In the genomic region with DNA sequence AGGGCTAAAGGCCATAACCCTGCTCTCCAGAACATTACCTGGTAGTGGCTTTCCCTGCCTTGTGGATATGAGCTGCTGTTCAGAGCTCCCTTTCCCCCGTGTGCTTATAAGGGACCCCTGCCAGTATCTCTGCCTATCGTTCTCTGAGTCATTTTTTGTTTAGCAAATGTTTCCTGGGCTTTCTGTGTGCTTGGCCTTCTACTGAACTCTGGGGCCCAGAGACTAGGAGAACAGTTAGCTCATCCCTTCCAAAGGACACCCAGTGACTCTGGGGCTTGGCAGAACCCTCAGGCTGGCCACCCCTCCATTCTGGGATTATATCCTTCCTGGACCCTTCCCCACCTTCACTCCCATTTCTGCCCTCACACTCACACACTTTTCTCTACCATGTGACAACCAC, we compare ENCODE assay signal across 2 cellular contexts.
A peak's percentile ranks its signal among the peaks of the same experiment; 100 is the strongest.
TF ChIP-seq lines count a peak whose summit lies in the region.

No MANE protein-coding gene starts in this region.

TF ChIP-seq in liver, 16 proteins besides CTCF, POLR2A, EP300 and RAD21:
- TF ChIP-seq NR2F2 (IDR thresholded peaks at IDR 0.05) (peak; percentile 25), FOXA1 (IDR thresholded peaks at IDR 0.05) (no peak)

TF ChIP-seq in HepG2, 621 proteins besides CTCF, POLR2A, EP300 and RAD21:
- TF ChIP-seq, protein P1, sequence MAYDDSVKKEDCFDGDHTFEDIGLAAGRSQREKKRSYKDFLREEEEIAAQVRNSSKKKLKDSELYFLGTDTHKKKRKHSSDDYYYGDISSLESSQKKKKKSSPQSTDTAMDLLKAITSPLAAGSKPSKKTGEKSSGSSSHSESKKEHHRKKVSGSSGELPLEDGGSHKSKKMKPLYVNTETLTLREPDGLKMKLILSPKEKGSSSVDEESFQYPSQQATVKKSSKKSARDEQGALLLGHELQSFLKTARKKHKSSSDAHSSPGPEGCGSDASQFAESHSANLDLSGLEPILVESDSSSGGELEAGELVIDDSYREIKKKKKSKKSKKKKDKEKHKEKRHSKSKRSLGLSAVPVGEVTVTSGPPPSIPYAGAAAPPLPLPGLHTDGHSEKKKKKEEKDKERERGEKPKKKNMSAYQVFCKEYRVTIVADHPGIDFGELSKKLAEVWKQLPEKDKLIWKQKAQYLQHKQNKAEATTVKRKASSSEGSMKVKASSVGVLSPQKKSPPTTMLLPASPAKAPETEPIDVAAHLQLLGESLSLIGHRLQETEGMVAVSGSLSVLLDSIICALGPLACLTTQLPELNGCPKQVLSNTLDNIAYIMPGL (CRISPR knock-in tag; IDR thresholded peaks at IDR 0.05; ENCODE audit: borderline replicate concordance in 1 of 2, low read depth in 1 of 2): no peak
- TF ChIP-seq TBX2 (CRISPR knock-in tag; IDR thresholded peaks at IDR 0.05; ENCODE audit: borderline replicate concordance): no peak
- TF ChIP-seq JARID2 (CRISPR knock-in tag; IDR thresholded peaks at IDR 0.05; ENCODE audit: insufficient replicate concordance): no peak
- no peak for TF ChIP-seq ZFP62 (CRISPR knock-in tag; IDR thresholded peaks at IDR 0.05)
- no peak for TF ChIP-seq ZNF3 (CRISPR knock-in tag; IDR thresholded peaks at IDR 0.05)
- TF ChIP-seq PCBP1 (IDR thresholded peaks at IDR 0.05; ENCODE audit: borderline replicate concordance, low read depth, low read length): no peak
- TF ChIP-seq FOXJ3 (CRISPR knock-in tag; IDR thresholded peaks at IDR 0.05; ENCODE audit: borderline replicate concordance): no peak
- no peak for TF ChIP-seq ZNF282 (IDR thresholded peaks at IDR 0.05; ENCODE audit: partially characterized antibody)
- TF ChIP-seq ZNF383 (CRISPR knock-in tag; IDR thresholded peaks at IDR 0.05; ENCODE audit: borderline replicate concordance): no peak
- TF ChIP-seq HNRNPH1 (optimal IDR thresholded peaks at IDR 0.05; ENCODE audit: low read depth, low read length): no peak
- TF ChIP-seq ESRRA (CRISPR knock-in tag; IDR thresholded peaks at IDR 0.05; ENCODE audit: low read depth): no peak
- TF ChIP-seq IKZF1 (IDR thresholded peaks at IDR 0.05): no peak
- TF ChIP-seq MYC (CRISPR knock-in tag; IDR thresholded peaks at IDR 0.05; ENCODE audit: borderline replicate concordance): no peak
- TF ChIP-seq TBX3 (IDR thresholded peaks at IDR 0.05; ENCODE audit: borderline replicate concordance): no peak
- no peak for TF ChIP-seq MIXL1 (CRISPR knock-in tag; IDR thresholded peaks at IDR 0.05)
- TF ChIP-seq, protein P2, sequence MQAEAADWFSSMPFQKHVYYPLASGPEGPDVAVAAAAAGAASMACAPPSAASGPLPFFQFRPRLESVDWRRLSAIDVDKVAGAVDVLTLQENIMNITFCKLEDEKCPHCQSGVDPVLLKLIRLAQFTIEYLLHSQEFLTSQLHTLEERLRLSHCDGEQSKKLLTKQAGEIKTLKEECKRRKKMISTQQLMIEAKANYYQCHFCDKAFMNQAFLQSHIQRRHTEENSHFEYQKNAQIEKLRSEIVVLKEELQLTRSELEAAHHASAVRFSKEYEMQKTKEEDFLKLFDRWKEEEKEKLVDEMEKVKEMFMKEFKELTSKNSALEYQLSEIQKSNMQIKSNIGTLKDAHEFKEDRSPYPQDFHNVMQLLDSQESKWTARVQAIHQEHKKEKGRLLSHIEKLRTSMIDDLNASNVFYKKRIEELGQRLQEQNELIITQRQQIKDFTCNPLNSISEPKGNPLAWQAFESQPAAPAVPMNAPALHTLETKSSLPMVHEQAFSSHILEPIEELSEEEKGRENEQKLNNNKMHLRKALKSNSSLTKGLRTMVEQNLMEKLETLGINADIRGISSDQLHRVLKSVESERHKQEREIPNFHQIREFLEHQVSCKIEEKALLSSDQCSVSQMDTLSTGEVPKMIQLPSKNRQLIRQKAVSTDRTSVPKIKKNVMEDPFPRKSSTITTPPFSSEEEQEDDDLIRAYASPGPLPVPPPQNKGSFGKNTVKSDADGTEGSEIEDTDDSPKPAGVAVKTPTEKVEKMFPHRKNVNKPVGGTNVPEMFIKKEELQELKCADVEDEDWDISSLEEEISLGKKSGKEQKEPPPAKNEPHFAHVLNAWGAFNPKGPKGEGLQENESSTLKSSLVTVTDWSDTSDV (CRISPR knock-in tag; IDR thresholded peaks at IDR 0.05): no peak
- no peak for TF ChIP-seq NAIF1 (CRISPR knock-in tag; IDR thresholded peaks at IDR 0.05; ENCODE audit: borderline replicate concordance)
- no peak for TF ChIP-seq ZSCAN21 (CRISPR knock-in tag; IDR thresholded peaks at IDR 0.05; ENCODE audit: borderline replicate concordance)
- TF ChIP-seq KLF9 (CRISPR knock-in tag; IDR thresholded peaks at IDR 0.05; ENCODE audit: low read depth): no peak
